ENCODE assay signal across 13 cellular contexts in the genomic region with DNA sequence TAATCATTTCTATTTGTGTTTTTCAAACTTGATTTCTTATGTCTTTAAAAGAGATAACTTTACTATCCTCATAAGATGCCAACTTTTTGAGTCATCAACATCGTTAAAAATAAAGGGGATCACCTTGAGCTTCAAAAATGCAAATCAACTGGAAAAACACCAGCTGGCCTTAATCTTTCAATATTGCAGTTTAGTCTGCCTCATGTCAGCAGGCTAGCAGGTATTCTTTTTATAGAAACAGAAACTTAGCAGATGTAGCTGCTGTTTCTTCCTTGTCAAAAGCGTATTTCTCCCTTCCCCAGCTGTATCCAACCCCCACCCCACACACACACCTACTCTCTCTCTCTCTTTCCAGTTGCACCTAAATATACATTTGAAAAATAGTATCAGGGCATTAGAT.
DNase-seq lines count a peak whose midpoint lies in the region; ATAC-seq lines count a peak whose summit lies in the region.
"Had no signal": no experiment of that assay in that cellular context is flagged by ENCODE, and none has a peak within 500 bp of the region (broad histone marks: within the 10 kb centered on the region; RNA-seq: fewer than 3 reads in every experiment).

No MANE protein-coding gene starts in this region.

- ATAC-seq in GM18498 (IDR thresholded peaks at IDR 0.05; ENCODE audit: unreplicated experiment), result peak; percentile 97
- peak; percentile 99 for ATAC-seq in GM21367 (IDR thresholded peaks at IDR 0.05; ENCODE audit: unreplicated experiment)
- ATAC-seq in HG03066 (IDR thresholded peaks at IDR 0.05; ENCODE audit: low read depth, unreplicated experiment), result peak; percentile 96
- ATAC-seq in activated naive CD4-positive, alpha-beta T cell treated with anti-CD3 and anti-CD28 coated beads, Interleukin-2, amount 50 U/mL, for 72 hours, result no peak

- no peak overlapping the region for H3K27ac Mint-ChIP-seq in activated naive CD4-positive, alpha-beta T cell treated with anti-CD3 and anti-CD28 coated beads, Interleukin-2, amount 50 U/mL, for 72 hours
- H3K27ac Mint-ChIP-seq: activated naive CD8-positive, alpha-beta T cell; CD4-positive, alpha-beta memory T cell; progenitor cell of endocrine pancreas had no signal

- DNase-seq in NCI-H82 (lab: John Stamatoyannopoulos, UW), result peak; percentile 88
- no peak for DNase-seq in LoVo (ENCODE audit: low spot score)
- no peak for DNase-seq in foreskin melanocyte
- DNase-seq in activated naive CD4-positive, alpha-beta T cell treated with anti-CD3 and anti-CD28 coated beads, Interleukin-2, amount 50 U/mL, for 72 hours (ENCODE audit: low spot score in 2 of 2), result no peak
- DNase-seq in glomerular visceral epithelial cell (ENCODE audit: extremely low spot score), result no peak
- DNase-seq: CD4-positive, alpha-beta memory T cell; kidney glomerular epithelial cell; NCI-H2081 had no signal

- H3K36me3 Mint-ChIP-seq in activated naive CD4-positive, alpha-beta T cell treated with anti-CD3 and anti-CD28 coated beads, Interleukin-2, amount 50 U/mL, for 72 hours, result no peaks in the 10 kb centered on the region
- H3K36me3 Mint-ChIP-seq: activated naive CD8-positive, alpha-beta T cell; CD4-positive, alpha-beta memory T cell had no signal

- peaks cover 0 to 6% of the 10 kb centered on the region in 2 donors for H3K9me3 Mint-ChIP-seq in activated naive CD4-positive, alpha-beta T cell treated with anti-CD3 and anti-CD28 coated beads, Interleukin-2, amount 50 U/mL, for 72 hours

Comparison
In these comparisons a context has a peak if more than half of its experiments do, and no peak if none do; other contexts are left out.
1. ATAC-seq: peak in GM18498 (single experiment), GM21367 (single experiment) and HG03066 (single experiment); none in activated naive CD4-positive, alpha-beta T cell treated with anti-CD3 and anti-CD28 coated beads, Interleukin-2, amount 50 U/mL, for 72 hours (0 of 2).